Comparison of ENCODE assay signal across 19 cellular contexts in genomic region chr1:30735124-30735523, GRCh38. TPM values are rescaled to one million over a fixed set of nuclear protein-coding genes. Genes with fewer than 3 reads are reported as not detected.
DNase-seq lines count a peak whose midpoint lies in the region; ATAC-seq and TF ChIP-seq lines count a peak whose summit lies in the region.
"Had no signal": no experiment of that assay in that cellular context is flagged by ENCODE, and none has a peak within 500 bp of the region (broad histone marks: within the 10 kb centered on the region; RNA-seq: fewer than 3 reads in every experiment).

No MANE protein-coding gene starts in this region.

- no peak for TF ChIP-seq CTCF in natural killer cell (IDR thresholded peaks at IDR 0.05)
- TF ChIP-seq CTCF in activated B cell treated with CpG ODN at 0.5 μM for 24 hours (IDR thresholded peaks at IDR 0.05), result no peak

- POLR2A ChIA-PET in activated B cell treated with CpG ODN at 0.5 μM for 24 hours (lab: Charles Lee) (interaction anchor here (1.2 to 17.2 kb wide), 3 partner anchors 16 to 44 kb away, joined by 7 to 662 read pairs (median 24); partner anchors contain the start of gene LAPTM5), HEK293T (lab: Yijun Ruan, JAX) (no interaction called here)

- H3K9me3 Mint-ChIP-seq in natural killer cell, result no peaks in the 10 kb centered on the region
- peaks cover 3% of the 10 kb centered on the region for H3K9me3 Mint-ChIP-seq in natural killer cell treated with Interleukin-12 subunit alpha and Interleukin-12 subunit beta and Interleukin-15 and Interleukin-18, amount 100 ng/mL, for 72 hours
- H3K9me3 Mint-ChIP-seq in activated B cell treated with CpG ODN at 0.5 μM for 24 hours, result no peaks in the 10 kb centered on the region
- peaks cover 0 to 6% (median 4%) of the 10 kb centered on the region in 6 donors for H3K9me3 Mint-ChIP-seq in immature natural killer cell
- H3K9me3 Mint-ChIP-seq: activated naive CD8-positive, alpha-beta T cell treated with anti-CD3 and anti-CD28 coated beads, Interleukin-2, amount 10 ng/mL, durations not matched to agents 7 days and 5 days had no signal

- DNase-seq in natural killer cell (no peak), activated B cell treated with CpG ODN at 0.5 μM for 24 hours (no peak), immature natural killer cell (no peak), HEK293T (ENCODE audit: extremely low spot score) (no peak), NCI-H1417 treated with DMSO at 0.1 percent for 48 hours (lab: John Stamatoyannopoulos, UW) (no peak)
- no peak for DNase-seq in natural killer cell treated with Interleukin-12 subunit alpha and Interleukin-12 subunit beta and Interleukin-15 and Interleukin-18, amount 100 ng/mL, for 72 hours (ENCODE audit: low spot score)
- DNase-seq: activated CD4-positive, CD25-positive, alpha-beta regulatory T cell; activated naive CD8-positive, alpha-beta T cell treated with anti-CD3 and anti-CD28 coated beads, Interleukin-2, amount 10 ng/mL, durations not matched to agents 7 days and 5 days; AML-193; esophagus squamous epithelium; glutamatergic neuron; mammary epithelial cell; NCI-H146; nephron progenitor cell; SHP77; spleen had no signal

- ATAC-seq in natural killer cell (no peak), activated B cell treated with CpG ODN at 0.5 μM for 24 hours (ENCODE audit: low read depth) (no peak), GM21786 (IDR thresholded peaks at IDR 0.05; ENCODE audit: unreplicated experiment) (no peak)
- no peak for ATAC-seq in natural killer cell treated with Interleukin-12 subunit alpha and Interleukin-12 subunit beta and Interleukin-15 and Interleukin-18, amount 100 ng/mL, for 72 hours

- H3K4me1 Mint-ChIP-seq in natural killer cell (peaks cover 51 to 65% of the 10 kb centered on the region in 2 donors), activated B cell treated with CpG ODN at 0.5 μM for 24 hours (peaks cover 71% of the 10 kb centered on the region), immature natural killer cell (peaks cover 50 to 69% of the 10 kb centered on the region in 2 donors)
- H3K4me1 Mint-ChIP-seq in natural killer cell treated with Interleukin-12 subunit alpha and Interleukin-12 subunit beta and Interleukin-15 and Interleukin-18, amount 100 ng/mL, for 72 hours (ENCODE audit: low read depth in 2 of 2), result peaks cover 33 to 49% of the 10 kb centered on the region in 2 donors

- H3K27ac Mint-ChIP-seq in natural killer cell, result peak overlapping the region; percentile 99 to 100
- H3K27ac Mint-ChIP-seq in natural killer cell treated with Interleukin-12 subunit alpha and Interleukin-12 subunit beta and Interleukin-15 and Interleukin-18, amount 100 ng/mL, for 72 hours, result no peak overlapping the region
- H3K27ac Mint-ChIP-seq in activated B cell treated with CpG ODN at 0.5 μM for 24 hours, result peak overlapping the region; percentile 0
- H3K27ac Mint-ChIP-seq in immature natural killer cell, result peak overlapping the region; percentile 17 to 92 (median 62)
- H3K27ac Mint-ChIP-seq: nephron progenitor cell had no signal

- H3K4me3 Mint-ChIP-seq in natural killer cell (no peak overlapping the region), activated B cell treated with CpG ODN at 0.5 μM for 24 hours (no peak overlapping the region), immature natural killer cell (no peak overlapping the region)
- no peak overlapping the region for H3K4me3 Mint-ChIP-seq in natural killer cell treated with Interleukin-12 subunit alpha and Interleukin-12 subunit beta and Interleukin-15 and Interleukin-18, amount 100 ng/mL, for 72 hours
- H3K4me3 Mint-ChIP-seq: activated naive CD8-positive, alpha-beta T cell treated with anti-CD3 and anti-CD28 coated beads, Interleukin-2, amount 10 ng/mL, durations not matched to agents 7 days and 5 days; nephron progenitor cell had no signal

- CTCF ChIA-PET in activated B cell treated with CpG ODN at 0.5 μM for 24 hours (lab: Charles Lee), result interaction anchor here (1.0 kb wide), 2 partner anchors 15 to 45 kb away, joined by 3 read pairs; no protein-coding TSS in a partner anchor
- CTCF ChIA-PET in HEK293T (lab: Yijun Ruan, JAX), result no interaction called here

- H3K27me3 Mint-ChIP-seq in natural killer cell (ENCODE audit: low read depth in 2 of 2), result no peaks in the 10 kb centered on the region
- no peaks in the 10 kb centered on the region for H3K27me3 Mint-ChIP-seq in natural killer cell treated with Interleukin-12 subunit alpha and Interleukin-12 subunit beta and Interleukin-15 and Interleukin-18, amount 100 ng/mL, for 72 hours
- no peaks in the 10 kb centered on the region for H3K27me3 Mint-ChIP-seq in activated B cell treated with CpG ODN at 0.5 μM for 24 hours
- peaks cover 2 to 17% (median 13%) of the 10 kb centered on the region in 3 donors for H3K27me3 Mint-ChIP-seq in immature natural killer cell (ENCODE audit: low read depth in 3 of 3)
- H3K27me3 Mint-ChIP-seq: activated naive CD8-positive, alpha-beta T cell treated with anti-CD3 and anti-CD28 coated beads, Interleukin-2, amount 10 ng/mL, durations not matched to agents 7 days and 5 days had no signal

- H3K36me3 Mint-ChIP-seq in natural killer cell, result peaks cover 21% of the 10 kb centered on the region
- peaks cover 31% of the 10 kb centered on the region for H3K36me3 Mint-ChIP-seq in natural killer cell treated with Interleukin-12 subunit alpha and Interleukin-12 subunit beta and Interleukin-15 and Interleukin-18, amount 100 ng/mL, for 72 hours
- peaks cover 81% of the 10 kb centered on the region for H3K36me3 Mint-ChIP-seq in activated B cell treated with CpG ODN at 0.5 μM for 24 hours (ENCODE audit: low read depth)
- peaks cover 44 to 60% (median 47%) of the 10 kb centered on the region in 3 donors for H3K36me3 Mint-ChIP-seq in immature natural killer cell

- intact Hi-C loops in natural killer cell (cut with micrococcal nuclease), result no loop called here
- intact Hi-C loops in activated B cell treated with CpG ODN at 0.5 μM for 24 hours (cut with micrococcal nuclease), result no loop called here

TF ChIP-seq in HEK293T, 16 proteins besides CTCF, POLR2A, EP300 and RAD21:
- TF ChIP-seq ARNT (IDR thresholded peaks at IDR 0.05) (no peak), SUZ12 (IDR thresholded peaks at IDR 0.05) (no peak), L3MBTL2 (conservative IDR thresholded peaks at IDR 0.05) (no peak), CTBP1 (IDR thresholded peaks at IDR 0.05; ENCODE audit: borderline replicate concordance) (no peak), TARDBP (IDR thresholded peaks at IDR 0.05) (no peak), LEF1 (IDR thresholded peaks at IDR 0.05; ENCODE audit: borderline replicate concordance) (no peak), FOXA1 (IDR thresholded peaks at IDR 0.05) (no peak), SP1 (IDR thresholded peaks at IDR 0.05) (no peak), NFRKB (IDR thresholded peaks at IDR 0.05) (no peak), ZNF384 (IDR thresholded peaks at IDR 0.05) (no peak), PKNOX1 (IDR thresholded peaks at IDR 0.05) (no peak), BHLHE40 (IDR thresholded peaks at IDR 0.05; ENCODE audit: borderline replicate concordance) (no peak), FOXK2 (IDR thresholded peaks at IDR 0.05) (no peak), ELF4 (IDR thresholded peaks at IDR 0.05) (no peak), HDGF (IDR thresholded peaks at IDR 0.05; ENCODE audit: borderline replicate concordance) (no peak), FOXM1 (IDR thresholded peaks at IDR 0.05; ENCODE audit: borderline replicate concordance) (no peak)
TF ChIP-seq in HEK293T: peak in this region for 0.

RNA-seq across cellular contexts. Expression of gene MATN1, which starts 11.7 kb away (rescaled TPM):
- 1 to 10 TPM in 2 of 3 donors, under 1 TPM in 1; 0.93 to 1.7 (median 1.2) TPM for total RNA-seq in natural killer cell
- 1 to 10 TPM in 1 of 2 donors, under 1 TPM in 1; 0.31 to 1.1 TPM for total RNA-seq in natural killer cell treated with Interleukin-12 subunit alpha and Interleukin-12 subunit beta and Interleukin-15 and Interleukin-18, amount 100 ng/mL, for 72 hours
- 0.93 and 1.2 TPM in 2 replicates for total RNA-seq in activated B cell treated with CpG ODN at 0.5 μM for 24 hours
- not detected for polyA plus RNA-seq in immature natural killer cell
- total RNA-seq: esophagus squamous epithelium; mammary epithelial cell; T-helper 2 cell treated with Interferon-gamma antibody and Interleukin-4, amounts not matched to agents 100 ng/mL and 5 ng/mL, for 36 hours had no signal

RNA-seq across cellular contexts. Expression of gene LAPTM5, which starts 22.4 kb away (rescaled TPM):
- total RNA-seq in natural killer cell (100 to 1,000 TPM; 520 to 674 (median 533) TPM), activated B cell treated with CpG ODN at 0.5 μM for 24 hours (726 and 766 TPM in 2 replicates)
- total RNA-seq in natural killer cell treated with Interleukin-12 subunit alpha and Interleukin-12 subunit beta and Interleukin-15 and Interleukin-18, amount 100 ng/mL, for 72 hours, result 100 to 1,000 TPM; 150 to 153 TPM
- polyA plus RNA-seq in immature natural killer cell, result 100 to 1,000 TPM; 464 to 744 (median 541) TPM
- total RNA-seq: NCI-H460 had no signal

Comparison
In these comparisons a context has a peak if more than half of its experiments do, and no peak if none do; other contexts are left out.
1. H3K27ac Mint-ChIP-seq: peak in natural killer cell (2 of 2), activated B cell treated with CpG ODN at 0.5 μM for 24 hours (single experiment) and immature natural killer cell (6 of 6); none in natural killer cell treated with Interleukin-12 subunit alpha and Interleukin-12 subunit beta and Interleukin-15 and Interleukin-18, amount 100 ng/mL, for 72 hours (0 of 2).